In genomic region chr3:178645503-178645902, GRCh38 we compare ENCODE assay signal across 1 cellular context.
A peak's percentile ranks its signal among the peaks of the same experiment; 100 is the strongest.
TF ChIP-seq lines count a peak whose summit lies in the region.

No MANE protein-coding gene starts in this region.

TF ChIP-seq in SK-N-SH, 30 proteins besides CTCF, POLR2A, EP300 and RAD21 (continued from another document):
- TF ChIP-seq REST (IDR thresholded peaks at IDR 0.05; ENCODE audit: low read depth, low read length): no peak
- TF ChIP-seq FOXM1 (IDR thresholded peaks at IDR 0.05; ENCODE audit: low read depth): no peak
- TF ChIP-seq CHD2 (IDR thresholded peaks at IDR 0.05; ENCODE audit: low read length, partially characterized antibody): peak; percentile 72
- TF ChIP-seq SIN3A (IDR thresholded peaks at IDR 0.05; ENCODE audit: borderline replicate concordance, low read depth, low read length): no peak
- TF ChIP-seq MEF2A (IDR thresholded peaks at IDR 0.05; ENCODE audit: borderline replicate concordance, low read depth): no peak
- no peak for TF ChIP-seq FOXJ3 (CRISPR knock-in tag; IDR thresholded peaks at IDR 0.05)
- no peak for TF ChIP-seq YY1 (IDR thresholded peaks at IDR 0.05; ENCODE audit: low read depth)
- TF ChIP-seq FOSL2 (IDR thresholded peaks at IDR 0.05; ENCODE audit: borderline replicate concordance, low read depth): no peak
- TF ChIP-seq ELF1 (IDR thresholded peaks at IDR 0.05): no peak
- no peak for TF ChIP-seq TEAD4 (IDR thresholded peaks at IDR 0.05; ENCODE audit: borderline replicate concordance, insufficient read depth)
- no peak for TF ChIP-seq RXRA (IDR thresholded peaks at IDR 0.05; ENCODE audit: borderline replicate concordance, low read depth)
- TF ChIP-seq TCF12 (IDR thresholded peaks at IDR 0.05): no peak
- TF ChIP-seq TAF1 (IDR thresholded peaks at IDR 0.05; ENCODE audit: borderline replicate concordance, low read depth, low read length): no peak
